ENCODE assay signal across 8 cellular contexts in genomic region chr10:61987951-61988379, GRCh38.
DNase-seq lines count a peak whose midpoint lies in the region; ATAC-seq, FAIRE-seq and TF ChIP-seq lines count a peak whose summit lies in the region.

No MANE protein-coding gene starts in this region.

- peak; percentile 77 for DNase-seq in GM13977 (ENCODE audit: low spot score)
- DNase-seq in central memory CD8-positive, alpha-beta T cell (ENCODE audit: low spot score in 2 of 2), result peak in 1 of 2 donors; percentile 12
- no peak for DNase-seq in hypothalamus (lab: John Stamatoyannopoulos, UW)
- no peak for DNase-seq in GDM1 (lab: John Stamatoyannopoulos, UW)
- no peak for DNase-seq in RCC 7860 (ENCODE audit: low spot score)

- H3K4me3 Mint-ChIP-seq in central memory CD8-positive, alpha-beta T cell, result peak overlapping the region; percentile 45

- no peak for TF ChIP-seq CTCF in GM13977 (IDR thresholded peaks at IDR 0.05; ENCODE audit: extremely low read depth, insufficient read depth, missing control alignments)

- peaks cover 62% of the 10 kb centered on the region for H3K4me1 Mint-ChIP-seq in central memory CD8-positive, alpha-beta T cell

- no peaks in the 10 kb centered on the region for H3K9me3 Mint-ChIP-seq in central memory CD8-positive, alpha-beta T cell

- in situ Hi-C loops in GM13977 (cut with MboI; ENCODE audit: low pct_unique_long_range_greater_than_20kb, low sequenced_read_pairs, unreplicated experiment), result no loop called here

- peak overlapping the region; percentile 40 for H3K27ac ChIP-seq in skeletal muscle tissue (ENCODE audit: low read depth, low read length)

- H3K36me3 Mint-ChIP-seq in central memory CD8-positive, alpha-beta T cell (ENCODE audit: insufficient read depth), result peaks cover 11% of the 10 kb centered on the region

- no peaks in the 10 kb centered on the region for H3K27me3 ChIP-seq in skeletal muscle tissue (ENCODE audit: control insufficient read depth in 3 of 3, insufficient read depth in 3 of 3, low read length in 3 of 3)

- peaks cover 5 to 16% (median 13%) of the 10 kb centered on the region in 3 donors for H3K4me1 ChIP-seq in skeletal muscle tissue (ENCODE audit: control insufficient read depth in 3 of 3, insufficient read depth in 3 of 3, low read length in 3 of 3)

- no peaks in the 10 kb centered on the region for H3K36me3 ChIP-seq in skeletal muscle tissue (ENCODE audit: control insufficient read depth in 3 of 3, insufficient read depth in 3 of 3, low read length in 3 of 3)

- no peaks in the 10 kb centered on the region for H3K9me3 ChIP-seq in skeletal muscle tissue (ENCODE audit: control insufficient read depth in 3 of 3, low read length in 3 of 3)

- no peak for FAIRE-seq in RCC 7860 (lab: Jason Lieb, UNC)

- H3K27ac Mint-ChIP-seq in central memory CD8-positive, alpha-beta T cell (ENCODE audit: low read depth), result peak overlapping the region; percentile 82

- peak overlapping the region in 2 of 3 donors; percentile 25 to 45 for H3K9ac ChIP-seq in skeletal muscle tissue (ENCODE audit: low read depth in 1 of 3, low read length in 3 of 3)

- H3K27me3 Mint-ChIP-seq in central memory CD8-positive, alpha-beta T cell, result no peaks in the 10 kb centered on the region

- peak overlapping the region in 2 of 3 donors; percentile 47 to 60 for H3K4me3 ChIP-seq in skeletal muscle tissue (ENCODE audit: low read length in 3 of 3)

- ATAC-seq in GM21381 (IDR thresholded peaks at IDR 0.05; ENCODE audit: unreplicated experiment) (peak; percentile 96), HG03575 (IDR thresholded peaks at IDR 0.05; ENCODE audit: extremely low read depth, insufficient number of reproducible peaks, low FRiP score, unreplicated experiment) (peak; percentile 99)
- ATAC-seq in central memory CD8-positive, alpha-beta T cell (replicated peaks; ENCODE audit: extremely low read depth, poor library complexity, severe bottlenecking), result peak; percentile 58
